17 cellular contexts compared by ENCODE assay signal in genomic region chr20:6081236-6081635, GRCh38. TPM values are rescaled to one million over a fixed set of nuclear protein-coding genes. Genes with fewer than 3 reads are reported as not detected.
A peak's percentile ranks its signal among the peaks of the same experiment; 100 is the strongest.
DNase-seq lines count a peak whose midpoint lies in the region; ATAC-seq and TF ChIP-seq lines count a peak whose summit lies in the region.
"Had no signal": no experiment of that assay in that cellular context is flagged by ENCODE, and none has a peak within 500 bp of the region (broad histone marks: within the 10 kb centered on the region; RNA-seq: fewer than 3 reads in every experiment).

No MANE protein-coding gene starts in this region.

- H3K9me3 ChIP-seq in osteoblast (ENCODE audit: low read depth, low read length) (no peaks in the 10 kb centered on the region), upper lobe of right lung (no peaks in the 10 kb centered on the region)
- H3K9me3 ChIP-seq: left lung had no signal

- H3K27ac ChIP-seq in osteoblast (ENCODE audit: low read depth, low read length) (no peak overlapping the region), upper lobe of right lung (no peak overlapping the region)
- H3K27ac ChIP-seq: left lung had no signal

- H4K20me1 ChIP-seq in osteoblast (ENCODE audit: insufficient read depth, low read length) = no peaks in the 10 kb centered on the region

- no peaks in the 10 kb centered on the region for H3K36me3 ChIP-seq in osteoblast (ENCODE audit: insufficient read depth, low read length)
- H3K36me3 ChIP-seq in upper lobe of right lung = no peaks in the 10 kb centered on the region
- H3K36me3 ChIP-seq: left lung had no signal

- no peak overlapping the region for H3K4me2 ChIP-seq in osteoblast (ENCODE audit: insufficient read depth, low read length)

- intact Hi-C loops in upper lobe of right lung (cut with DNase I) = loop anchor here (5.0 kb wide), 1 partner anchor 559 kb away; no protein-coding TSS in a partner anchor

- no peak overlapping the region for H2AFZ ChIP-seq in osteoblast (ENCODE audit: low read length)

- no peak for TF ChIP-seq POLR2A in NB4 (IDR thresholded peaks at IDR 0.05; ENCODE audit: extremely low read depth, insufficient read length)

- no peaks in the 10 kb centered on the region for H3K79me2 ChIP-seq in osteoblast (ENCODE audit: insufficient read depth, low read length)

- H3K4me3 ChIP-seq in NB4 (ENCODE audit: low read depth, low read length) (no peak overlapping the region), epithelial cell of proximal tubule (ENCODE audit: low read depth, low read length) (no peak overlapping the region), osteoblast (ENCODE audit: insufficient read depth, low read length) (no peak overlapping the region), upper lobe of right lung (no peak overlapping the region)
- H3K4me3 ChIP-seq: left lung had no signal

- peak; percentile 67 for DNase-seq in GM03348 (ENCODE audit: low spot score)
- DNase-seq in NB4 (ENCODE audit: low read depth) = peak; percentile 11
- DNase-seq in epithelial cell of proximal tubule (ENCODE audit: low read depth) = peak; percentile 45
- peak; percentile 74 for DNase-seq in osteoblast (ENCODE audit: insufficient read length, low spot score, missing footprints)
- DNase-seq in upper lobe of right lung = no peak
- DNase-seq: activated B cell treated with CpG ODN at 0.5 μM for 24 hours; activated gamma-delta T cell treated with Interleukin-2 at 50 U/mL for 16 hours; CD8-positive, alpha-beta memory T cell; effector memory CD4-positive, alpha-beta T cell; hippocampal formation; left lung; NCI-H1105 treated with DMSO at 0.1 percent for 48 hours; nephron progenitor cell; stimulated activated CD4-positive, alpha-beta T cell treated with anti-CD3 and anti-CD28 coated beads, Interleukin-4, amount 100 ng/mL, for 1 hour had no signal

- H3K4me1 ChIP-seq in osteoblast (ENCODE audit: insufficient read depth, low read length) (peaks cover 11% of the 10 kb centered on the region), upper lobe of right lung (no peaks in the 10 kb centered on the region)
- H3K4me1 ChIP-seq: left lung had no signal

- TF ChIP-seq CTCF in NB4 (IDR thresholded peaks at IDR 0.05; ENCODE audit: low read depth, low read length) (no peak), epithelial cell of proximal tubule (conservative IDR thresholded peaks at IDR 0.05; ENCODE audit: low read depth, low read length) (no peak), osteoblast (IDR thresholded peaks at IDR 0.05; ENCODE audit: extremely low read depth, low read depth, low read length) (no peak), upper lobe of right lung (IDR thresholded peaks at IDR 0.05) (no peak)

- H3K27me3 ChIP-seq in osteoblast (ENCODE audit: insufficient read depth, low read length) (no peaks in the 10 kb centered on the region), upper lobe of right lung (no peaks in the 10 kb centered on the region)
- H3K27me3 ChIP-seq: left lung had no signal

- ATAC-seq in upper lobe of right lung (no peak), HG02981 (IDR thresholded peaks at IDR 0.05; ENCODE audit: unreplicated experiment) (no peak), HG03571 (IDR thresholded peaks at IDR 0.05; ENCODE audit: unreplicated experiment) (no peak)
- ATAC-seq: left lung had no signal

RNA-seq across cellular contexts. Expression of gene LRRN4, which starts 27.4 kb away (rescaled TPM):
- total RNA-seq in epithelial cell of proximal tubule = 152 and 199 TPM in 2 replicates
- total RNA-seq in osteoblast = not detected in 2 replicates
- total RNA-seq in upper lobe of right lung = 76.6 TPM
- total RNA-seq: activated B cell treated with CpG ODN at 0.5 μM for 24 hours; CD8-positive, alpha-beta memory T cell; G401 had no signal

RNA-seq across cellular contexts. Expression of gene FERMT1, which starts 41.6 kb away (rescaled TPM):
- total RNA-seq in epithelial cell of proximal tubule (21.8 and 26.1 TPM in 2 replicates), osteoblast (2.1 and 2.5 TPM in 2 replicates), upper lobe of right lung (2.4 TPM)
- total RNA-seq: activated B cell treated with CpG ODN at 0.5 μM for 24 hours, G401 had no signal

Comparison
In these comparisons a context has a peak if more than half of its experiments do, and no peak if none do; other contexts are left out.
1. RNA of gene LRRN4, which starts 27.4 kb away (total RNA-seq): 152 to 199 TPM in epithelial cell of proximal tubule and 76.6 TPM in upper lobe of right lung (single experiment); not detected in osteoblast; every median in the first group is over 10 times any median in the second.